In genomic region chr2:175439416-175439815, GRCh38 we compare ENCODE assay signal across 1 cellular context.
TF ChIP-seq lines count a peak whose summit lies in the region.

No MANE protein-coding gene starts in this region.

TF ChIP-seq in GM23338, 12 proteins besides CTCF, POLR2A, EP300 and RAD21 (continued from another document):
- TF ChIP-seq ZNF462 (CRISPR knock-in tag; IDR thresholded peaks at IDR 0.05): no peak
- no peak for TF ChIP-seq REST (IDR thresholded peaks at IDR 0.05; ENCODE audit: unreplicated experiment)
